In the genomic region with DNA sequence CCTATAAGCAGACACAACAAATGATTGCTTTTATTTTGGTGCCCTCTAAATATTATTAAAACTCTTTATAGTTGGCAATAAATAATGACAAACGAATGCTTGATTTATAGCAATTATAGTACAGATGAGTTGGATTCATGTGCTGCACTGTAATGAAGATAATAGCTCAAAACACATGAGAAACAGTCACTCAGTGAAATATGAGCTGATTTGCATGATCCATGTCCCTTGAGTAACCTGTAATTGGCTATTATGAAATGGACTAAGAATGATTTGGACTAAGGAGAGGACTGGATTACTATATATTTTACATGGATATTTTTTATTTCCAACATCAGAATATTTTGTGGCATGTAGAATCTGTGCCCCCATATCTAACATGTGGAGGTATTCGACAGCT, we compare ENCODE assay signal across 23 cellular contexts.
"Had no signal": no experiment of that assay in that cellular context is flagged by ENCODE, and none has a peak within 500 bp of the region (broad histone marks: within the 10 kb centered on the region; RNA-seq: fewer than 3 reads in every experiment).

No MANE protein-coding gene starts in this region.

- ATAC-seq: esophagus mucosa; gastrocnemius medialis; heart left ventricle; left lung; naive thymus-derived CD4-positive, alpha-beta T cell; right lobe of liver; stimulated activated naive CD8-positive, alpha-beta T cell treated with anti-CD3 and anti-CD28 coated beads, Interleukin-15, amount 100 ng/mL, for 72 hours had no signal

- H3K36me3 ChIP-seq: colonic mucosa, gastrocnemius medialis, heart left ventricle, left lung, neural progenitor cell, right lobe of liver, thyroid gland had no signal

- H3K4me1 ChIP-seq: colonic mucosa, gastrocnemius medialis, heart left ventricle, left lung, neural progenitor cell, parathyroid adenoma, right lobe of liver, thyroid gland had no signal

- H3K27ac ChIP-seq: colonic mucosa, epithelial cell of prostate, gastrocnemius medialis, heart left ventricle, hepatocyte, left lung, neural progenitor cell, parathyroid adenoma, right lobe of liver, thyroid gland had no signal

- H3K4me3 ChIP-seq: colonic mucosa, gastrocnemius medialis, heart left ventricle, hepatocyte, left lung, neural progenitor cell, right lobe of liver, thyroid gland had no signal

- DNase-seq: colonic mucosa; effector CD8-positive, alpha-beta T cell; endodermal cell; gastrocnemius medialis; heart left ventricle; kidney; left lung; mesenchymal stem cell; naive thymus-derived CD4-positive, alpha-beta T cell; right lobe of liver; small intestine; stimulated activated CD4-positive, alpha-beta T cell treated with anti-CD3 and anti-CD28 coated beads, Interleukin-15, amount 100 ng/mL, for 24 hours; stimulated activated CD4-positive, alpha-beta T cell treated with anti-CD3 and anti-CD28 coated beads, Interleukin-2, amount 100 ng/mL, for 48 hours; stimulated activated CD8-positive, alpha-beta memory T cell treated with anti-CD3 and anti-CD28 coated beads, Interleukin-4, amount 100 ng/mL, for 48 hours; stimulated activated naive CD4-positive, alpha-beta T cell; stimulated activated naive CD8-positive, alpha-beta T cell treated with anti-CD3 and anti-CD28 coated beads, Interleukin-15, amount 100 ng/mL, for 72 hours; thyroid gland; trophoblast cell had no signal

- H3K9me3 ChIP-seq: colonic mucosa, gastrocnemius medialis, heart left ventricle, left lung, right lobe of liver, thyroid gland had no signal

- H3K27me3 ChIP-seq: colonic mucosa, gastrocnemius medialis, heart left ventricle, hepatocyte, left lung, neural progenitor cell, right lobe of liver, thyroid gland had no signal
